In genomic region chr12:57088442-57089258, GRCh38 we compare ENCODE assay signal across 8 cellular contexts. TPM values are rescaled to one million over a fixed set of nuclear protein-coding genes. Genes with fewer than 3 reads are reported as not detected.
DNase-seq lines count a peak whose midpoint lies in the region; ATAC-seq and TF ChIP-seq lines count a peak whose summit lies in the region.

A gene with protein sequence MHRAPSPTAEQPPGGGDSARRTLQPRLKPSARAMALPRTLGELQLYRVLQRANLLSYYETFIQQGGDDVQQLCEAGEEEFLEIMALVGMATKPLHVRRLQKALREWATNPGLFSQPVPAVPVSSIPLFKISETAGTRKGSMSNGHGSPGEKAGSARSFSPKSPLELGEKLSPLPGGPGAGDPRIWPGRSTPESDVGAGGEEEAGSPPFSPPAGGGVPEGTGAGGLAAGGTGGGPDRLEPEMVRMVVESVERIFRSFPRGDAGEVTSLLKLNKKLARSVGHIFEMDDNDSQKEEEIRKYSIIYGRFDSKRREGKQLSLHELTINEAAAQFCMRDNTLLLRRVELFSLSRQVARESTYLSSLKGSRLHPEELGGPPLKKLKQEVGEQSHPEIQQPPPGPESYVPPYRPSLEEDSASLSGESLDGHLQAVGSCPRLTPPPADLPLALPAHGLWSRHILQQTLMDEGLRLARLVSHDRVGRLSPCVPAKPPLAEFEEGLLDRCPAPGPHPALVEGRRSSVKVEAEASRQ (plus strand): TSS chr12:57089114. CDS start chr12:57089272, 158 bp downstream.

- TF ChIP-seq CTCF in GM12864 (IDR thresholded peaks at IDR 0.05; ENCODE audit: low read depth, low read length, missing control alignments) (no peak), parathyroid adenoma (IDR thresholded peaks at IDR 0.05) (no peak), thyroid gland (IDR thresholded peaks at IDR 0.05) (no peak)

- intact Hi-C loops in Right ventricle myocardium superior (cut with DNase I) (no loop called here), thyroid gland (cut with DNase I) (no loop called here)

- no peaks in the 10 kb centered on the region for H3K27me3 ChIP-seq in parathyroid adenoma (ENCODE audit: control insufficient read depth, insufficient read depth, low read length)
- no peaks in the 10 kb centered on the region for H3K27me3 ChIP-seq in thyroid gland

- H3K36me3 ChIP-seq in parathyroid adenoma (ENCODE audit: control insufficient read depth, insufficient read depth, low read length) (no peaks in the 10 kb centered on the region), thyroid gland (peaks cover 13 to 14% of the 10 kb centered on the region in 2 donors)

- peak within 1 kb of the TSS; percentile 58 for H3K9ac ChIP-seq in parathyroid adenoma

- peaks cover 16% of the 10 kb centered on the region for H3K79me2 ChIP-seq in parathyroid adenoma

- H3K9me3 ChIP-seq in parathyroid adenoma (ENCODE audit: control insufficient read depth, low read length) (no peaks in the 10 kb centered on the region), thyroid gland (no peaks in the 10 kb centered on the region)

- DNase-seq in GM12864 (ENCODE audit: low read depth): peak; percentile 79
- peak; percentile 74 for DNase-seq in NCI-H1105 treated with DMSO at 0.1 percent for 48 hours (lab: John Stamatoyannopoulos, UW)
- peak; percentile 66 to 92 for DNase-seq in SW 1271 (lab: John Stamatoyannopoulos, UW)
- peak; percentile 64 for DNase-seq in activated naive CD8-positive, alpha-beta T cell treated with anti-CD3 and anti-CD28 coated beads, Interleukin-2, amount 50 U/mL, for 16 hours (ENCODE audit: low read depth, low spot score)
- peak; percentile 98 for DNase-seq in Right ventricle myocardium superior
- peak; percentile 98 for DNase-seq in thyroid gland

- H3K4me1 ChIP-seq in parathyroid adenoma (peaks cover 34% of the 10 kb centered on the region), thyroid gland (peaks cover 28 to 47% of the 10 kb centered on the region in 2 donors)

- TF ChIP-seq POLR2A in thyroid gland (IDR thresholded peaks at IDR 0.05): peak; percentile 84 to 88

- H3K4me3 ChIP-seq in GM12864 (ENCODE audit: low read depth, low read length) (peak within 1 kb of the TSS; percentile 81), parathyroid adenoma (ENCODE audit: low read depth, low read length) (peak within 1 kb of the TSS; percentile 83), thyroid gland (replicated peaks in 1 of 3) (peak within 1 kb of the TSS; percentile 72 to 84 (median 80))

- H3K4me2 ChIP-seq in parathyroid adenoma (ENCODE audit: low read length): peak within 1 kb of the TSS; percentile 64

- peak within 1 kb of the TSS; percentile 85 for H2AFZ ChIP-seq in parathyroid adenoma

- H3K27ac ChIP-seq in parathyroid adenoma: peak within 1 kb of the TSS; percentile 99
- peak within 1 kb of the TSS; percentile 98 to 100 (median 99) for H3K27ac ChIP-seq in thyroid gland

- 0 to 1% methylated on average over 21 to 28 of the region's 85 CpGs for WGBS in thyroid gland, 2 donors

- ATAC-seq in HG02642 (IDR thresholded peaks at IDR 0.05; ENCODE audit: poor library complexity, unreplicated experiment): peak; percentile 55
- ATAC-seq in Right ventricle myocardium superior (ENCODE audit: poor library complexity): peak; percentile 84

RNA-seq across cellular contexts. Expression of the gene that starts here (rescaled TPM):
- total RNA-seq in Right ventricle myocardium superior: 10.3 TPM
- total RNA-seq in thyroid gland: 10 to 100 TPM; 11.8 to 48.0 (median 16.1) TPM

Comparison
In these comparisons a context has a peak if more than half of its experiments do, and no peak if none do; other contexts are left out.
1. Peak in every context shown above with its lines: DNase-seq, ATAC-seq, H3K4me3 ChIP-seq and H3K27ac ChIP-seq.